ENCODE assay signal across 1 cellular context in the genomic region with DNA sequence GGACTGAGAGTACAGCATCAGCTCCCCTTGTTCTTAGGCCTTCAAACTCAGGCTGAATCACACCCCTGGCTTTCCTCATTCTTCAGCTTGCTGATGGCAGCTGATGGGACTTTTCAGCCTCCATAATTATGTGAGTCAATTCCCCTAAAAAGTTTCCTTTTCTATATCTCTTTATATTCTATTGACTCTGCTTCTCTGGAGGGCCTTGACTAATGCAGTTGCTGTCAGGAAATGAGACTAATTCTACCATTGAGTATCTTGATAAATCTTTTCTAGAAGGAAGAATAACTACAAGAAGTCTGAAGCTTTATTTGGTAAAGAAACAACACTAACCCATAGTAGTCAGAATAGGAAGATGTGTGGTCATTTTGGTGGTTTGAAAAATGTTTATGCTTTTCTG.
TF ChIP-seq lines count a peak whose summit lies in the region.

No MANE protein-coding gene starts in this region.

TF ChIP-seq in GM12878, 131 proteins besides CTCF, POLR2A, EP300 and RAD21:
- TF ChIP-seq SPI1 (IDR thresholded peaks at IDR 0.05; ENCODE audit: borderline replicate concordance, insufficient read depth, low read depth, low read length), result no peak
- peak; percentile 48 for TF ChIP-seq RUNX3 (IDR thresholded peaks at IDR 0.05; ENCODE audit: low read length)
